12 cellular contexts compared by ENCODE assay signal in the genomic region with DNA sequence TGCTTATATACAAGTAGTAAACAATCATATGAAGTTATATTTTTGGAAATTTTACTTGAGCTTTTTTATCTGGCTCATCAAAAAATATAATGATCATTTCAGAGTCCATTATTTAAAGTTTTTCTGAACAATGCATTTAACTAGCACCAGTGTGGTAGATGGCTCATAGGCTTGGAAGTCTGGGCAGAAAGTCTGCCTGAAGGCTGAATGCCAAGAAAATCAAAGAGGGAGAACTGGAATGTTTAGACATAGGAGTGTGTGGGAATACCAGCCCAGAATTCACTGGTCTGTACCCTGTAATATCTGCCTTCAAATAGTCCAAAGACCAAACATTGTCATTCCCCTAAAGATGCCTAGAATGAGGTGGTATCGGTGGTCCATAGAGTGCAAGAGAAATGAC. TPM values are rescaled to one million over a fixed set of nuclear protein-coding genes. Genes with fewer than 3 reads are reported as not detected.
DNase-seq lines count a peak whose midpoint lies in the region; ATAC-seq and TF ChIP-seq lines count a peak whose summit lies in the region.
"Had no signal": no experiment of that assay in that cellular context is flagged by ENCODE, and none has a peak within 500 bp of the region (broad histone marks: within the 10 kb centered on the region; RNA-seq: fewer than 3 reads in every experiment).

No MANE protein-coding gene starts in this region.

- peak; percentile 41 to 62 (median 55) for ATAC-seq in heart left ventricle

- H3K4me1 ChIP-seq in heart left ventricle: peaks cover 0 to 49% (median 26%) of the 10 kb centered on the region in 12 donors

- H3K9me3 ChIP-seq in heart left ventricle: no peaks in the 10 kb centered on the region
- H3K9me3 ChIP-seq: SJSA1, thyroid gland had no signal

- no peak for TF ChIP-seq CTCF in heart left ventricle (IDR thresholded peaks at IDR 0.05)

- peak; percentile 34 for DNase-seq in HS-5 (ENCODE audit: low read depth)
- peak; percentile 93 for DNase-seq in astrocyte of the hippocampus (ENCODE audit: low read depth, low spot score)
- no peak for DNase-seq in heart left ventricle
- DNase-seq in stromal cell of bone marrow (ENCODE audit: low read depth): peak; percentile 85
- DNase-seq in NAMALWA (ENCODE audit: low spot score): no peak
- DNase-seq in T-helper 2 cell treated with Interferon-gamma antibody and Interleukin-4, amounts not matched to agents 5 μg/mL and 100 μg/mL, for 36 hours (ENCODE audit: low spot score): no peak
- DNase-seq in putamen (ENCODE audit: low spot score): no peak
- DNase-seq: activated CD4-positive, alpha-beta T cell treated with anti-CD3 and anti-CD28 coated beads for 4 hours; DMS79 treated with DMSO at 0.1 percent for 48 hours; NCI-H524 had no signal

- H3K27ac Mint-ChIP-seq in T-helper 2 cell treated with Interferon-gamma antibody and Interleukin-4, amounts not matched to agents 5 μg/mL and 100 μg/mL, for 36 hours: no peak overlapping the region

- no peaks in the 10 kb centered on the region for H3K9me3 Mint-ChIP-seq in T-helper 2 cell treated with Interferon-gamma antibody and Interleukin-4, amounts not matched to agents 5 μg/mL and 100 μg/mL, for 36 hours

- no peak overlapping the region for H3K4me3 Mint-ChIP-seq in T-helper 2 cell treated with Interferon-gamma antibody and Interleukin-4, amounts not matched to agents 5 μg/mL and 100 μg/mL, for 36 hours

- peaks cover 16% of the 10 kb centered on the region for H3K4me1 Mint-ChIP-seq in T-helper 2 cell treated with Interferon-gamma antibody and Interleukin-4, amounts not matched to agents 5 μg/mL and 100 μg/mL, for 36 hours (ENCODE audit: low read depth)

- no peak for TF ChIP-seq POLR2A in heart left ventricle (IDR thresholded peaks at IDR 0.05)

- no peaks in the 10 kb centered on the region for H3K27me3 Mint-ChIP-seq in T-helper 2 cell treated with Interferon-gamma antibody and Interleukin-4, amounts not matched to agents 5 μg/mL and 100 μg/mL, for 36 hours (ENCODE audit: low read depth)

- no peaks in the 10 kb centered on the region for H3K27me3 ChIP-seq in heart left ventricle
- H3K27me3 ChIP-seq: SJSA1, thyroid gland had no signal

- 94 to 100% (median 99%) methylated on average over 1 of the region's 1 CpG for WGBS in heart left ventricle, 4 donors

- no peak overlapping the region for H3K4me3 ChIP-seq in heart left ventricle
- H3K4me3 ChIP-seq: SJSA1, thyroid gland had no signal

- no peaks in the 10 kb centered on the region for H3K36me3 ChIP-seq in heart left ventricle
- H3K36me3 ChIP-seq: SJSA1, thyroid gland had no signal

- no peaks in the 10 kb centered on the region for H3K36me3 Mint-ChIP-seq in T-helper 2 cell treated with Interferon-gamma antibody and Interleukin-4, amounts not matched to agents 5 μg/mL and 100 μg/mL, for 36 hours (ENCODE audit: low read depth)

- intact Hi-C loops in heart left ventricle (cut with DNase I): loop anchor here (2.0 to 10.0 kb wide), 10 partner anchors 191 to 805 kb away; no protein-coding TSS in a partner anchor

- peak overlapping the region in 1 of 12 donors; percentile 25 for H3K27ac ChIP-seq in heart left ventricle
- H3K27ac ChIP-seq: SJSA1 had no signal

RNA-seq across cellular contexts. Expression of a gene that starts 40.3 kb away (rescaled TPM):
- 100 to 1,000 TPM; 192 to 576 (median 242) TPM for total RNA-seq in heart left ventricle
- polyA plus RNA-seq in heart left ventricle: 100 to 1,000 TPM in 1 of 2 donors, 10 to 100 TPM in 1; 33.8 to 136 TPM

Comparison
In these comparisons a context has a peak if more than half of its experiments do, and no peak if none do; other contexts are left out.
1. DNase-seq: peak in HS-5 (single experiment), astrocyte of the hippocampus (single experiment) and stromal cell of bone marrow (single experiment); none in heart left ventricle (0 of 5), NAMALWA (single experiment), T-helper 2 cell treated with Interferon-gamma antibody and Interleukin-4, amounts not matched to agents 5 μg/mL and 100 μg/mL, for 36 hours (single experiment) and putamen (single experiment).